Comparison of ENCODE assay signal across 8 cellular contexts in the genomic region with DNA sequence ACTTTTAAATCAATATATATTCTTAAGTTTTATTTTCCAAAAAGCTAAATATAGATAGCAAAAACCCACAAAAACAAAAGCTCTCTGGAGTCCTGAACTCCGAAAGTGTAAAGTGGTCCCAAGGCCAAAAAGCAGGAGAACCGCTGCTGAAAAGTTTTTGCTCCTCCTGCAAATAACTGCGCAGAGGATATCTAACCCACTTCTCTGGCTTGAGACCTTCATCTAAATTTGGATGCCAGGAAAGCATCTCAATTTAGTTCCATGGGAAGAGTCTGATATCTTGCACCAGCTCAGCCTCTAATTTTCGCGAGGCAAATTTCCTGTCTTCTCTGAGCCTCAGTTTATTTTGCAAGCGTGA. TPM values are rescaled to one million over a fixed set of nuclear protein-coding genes. Genes with fewer than 3 reads are reported as not detected.
A peak's percentile ranks its signal among the peaks of the same experiment; 100 is the strongest.
DNase-seq lines count a peak whose midpoint lies in the region; ATAC-seq and TF ChIP-seq lines count a peak whose summit lies in the region.

No MANE protein-coding gene starts in this region.

- H4K20me1 ChIP-seq in KMS-11 (ENCODE audit: insufficient read depth), result no peaks in the 10 kb centered on the region

- no peaks in the 10 kb centered on the region for H3K9me3 ChIP-seq in mucosa of descending colon

- H2AFZ ChIP-seq in ACC112 (ENCODE audit: low read length, unreplicated experiment) (peak overlapping the region; percentile 93), KMS-11 (ENCODE audit: low read depth) (peak overlapping the region; percentile 54)

- H3K4me1 ChIP-seq in ACC112 (ENCODE audit: control insufficient read depth, insufficient read depth, low read length, unreplicated experiment) (peaks cover 14% of the 10 kb centered on the region), KMS-11 (ENCODE audit: low read depth, poor library complexity, severe bottlenecking) (peaks cover 27% of the 10 kb centered on the region), mucosa of descending colon (ENCODE audit: low read depth) (peaks cover 12% of the 10 kb centered on the region)

- ATAC-seq in mucosa of descending colon, result no peak
- no peak for ATAC-seq in GM21723 (IDR thresholded peaks at IDR 0.05; ENCODE audit: unreplicated experiment)
- no peak for ATAC-seq in HG02973 (IDR thresholded peaks at IDR 0.05; ENCODE audit: unreplicated experiment)

- peak overlapping the region; percentile 46 for H3K4me2 ChIP-seq in KMS-11

- peak overlapping the region; percentile 69 for H3K27ac ChIP-seq in ACC112 (ENCODE audit: low read depth, low read length)
- peak overlapping the region; percentile 50; the same call in 1 of the 2 replicates for H3K27ac ChIP-seq in KMS-11

- H3K4me3 ChIP-seq in ACC112 (ENCODE audit: low read depth, low read length) (peak overlapping the region; percentile 78), KMS-11 (IDR thresholded peaks at IDR 0.05; ENCODE audit: insufficient read depth, low read depth, low read length) (no peak overlapping the region), cardiac fibroblast (replicated peaks in 1 of 2; ENCODE audit: low read depth in 2 of 2, low read length in 2 of 2) (peak overlapping the region; percentile 75 to 78), mucosa of descending colon (peak overlapping the region; percentile 56)

- H3K36me3 ChIP-seq in ACC112 (ENCODE audit: insufficient read depth, low read length), result peaks cover 11% of the 10 kb centered on the region; the same call in 1 of the 2 replicates
- H3K36me3 ChIP-seq in KMS-11 (ENCODE audit: insufficient read depth), result no peaks in the 10 kb centered on the region
- no peaks in the 10 kb centered on the region for H3K36me3 ChIP-seq in mucosa of descending colon (ENCODE audit: low read depth)

- TF ChIP-seq CTCF in KMS-11 (conservative IDR thresholded peaks at IDR 0.05; ENCODE audit: low read depth, low read length) (no peak), cardiac fibroblast (IDR thresholded peaks at IDR 0.05; ENCODE audit: low read depth, low read length) (no peak), mucosa of descending colon (IDR thresholded peaks at IDR 0.05) (no peak)

- H3K27me3 ChIP-seq in ACC112 (ENCODE audit: insufficient read depth, low read length) (no peaks in the 10 kb centered on the region), KMS-11 (ENCODE audit: insufficient read depth, low read depth) (no peaks in the 10 kb centered on the region)

- peak overlapping the region; percentile 70; the same call in 1 of the 2 replicates for H3K9ac ChIP-seq in KMS-11

- intact Hi-C loops in mucosa of descending colon (cut with DNase I, micrococcal nuclease), result no loop called here

- H3K79me2 ChIP-seq in ACC112 (ENCODE audit: control insufficient read depth, insufficient read depth, low read length, unreplicated experiment), result peaks cover 20% of the 10 kb centered on the region
- H3K79me2 ChIP-seq in KMS-11 (ENCODE audit: insufficient read depth, low read depth), result peaks cover 12% of the 10 kb centered on the region; the same call in 1 of the 2 replicates

- DNase-seq in cardiac fibroblast (ENCODE audit: low read depth in 2 of 2) (no peak), mucosa of descending colon (no peak), AG08395 (ENCODE audit: low spot score) (no peak), mucosa of gallbladder (ENCODE audit: low spot score) (no peak)

RNA-seq across cellular contexts. Expression of a gene that starts 0.5 kb away (rescaled TPM):
- 10 to 100 TPM; 22.2 to 31.7 (median 31.5) TPM for total RNA-seq in mucosa of descending colon
- total RNA-seq in mucosa of gallbladder, result 25.1 TPM

RNA-seq across cellular contexts. Expression of a gene that starts 22.4 kb away (rescaled TPM):
- total RNA-seq in mucosa of descending colon (1 to 10 TPM in 1 of 3 donors, under 1 TPM in 2; 0.81 to 3.1 (median 0.99) TPM), mucosa of gallbladder (0.43 TPM)

RNA-seq across cellular contexts. Expression of a gene that starts 44.0 kb away (rescaled TPM):
- not detected for total RNA-seq in mucosa of descending colon
- not detected for total RNA-seq in mucosa of gallbladder
